ENCODE assay signal across 15 cellular contexts in genomic region chr2:232203166-232203891, GRCh38.
"Had no signal": no experiment of that assay in that cellular context is flagged by ENCODE, and none has a peak within 500 bp of the region (broad histone marks: within the 10 kb centered on the region; RNA-seq: fewer than 3 reads in every experiment).

No MANE protein-coding gene starts in this region.

- H3K4me1 ChIP-seq: lower lobe of right lung, upper lobe of right lung had no signal

- H3K27ac ChIP-seq: lower lobe of right lung, SK-N-MC, upper lobe of right lung had no signal

- DNase-seq: activated CD4-positive, alpha-beta T cell treated with anti-CD3 and anti-CD28 coated beads for 1 hour; activated CD4-positive, alpha-beta T cell treated with anti-CD3 and anti-CD28 coated beads, Interleukin-2, amount 50 U/mL, for 4 hours; activated naive CD4-positive, alpha-beta T cell treated with Interleukin-2 at 50 U/mL for 16 hours; activated naive CD8-positive, alpha-beta T cell treated with anti-CD3 and anti-CD28 coated beads, Interleukin-2, amount 50 U/mL, for 24 hours; activated T-cell treated with anti-CD3 and anti-CD28 coated beads for 4 hours; aorta; foreskin fibroblast; lower lobe of right lung; ovary; upper lobe of right lung had no signal

- H3K27me3 ChIP-seq: cardiac muscle cell, ovary, upper lobe of right lung had no signal

- H3K4me3 ChIP-seq: cardiac muscle cell, lower lobe of right lung, ovary, SK-N-MC, upper lobe of right lung had no signal

- ATAC-seq: activated T-helper 17 cell treated with anti-CD3 and anti-CD28 coated beads, Interleukin-2, amount 50 U/mL, for 72 hours; esophagus mucosa; stimulated activated effector memory CD8-positive, alpha-beta T cell treated with anti-CD3 and anti-CD28 coated beads, Interleukin-12 subunit alpha, Interleukin-12 subunit beta, amount 100 ng/mL, for 72 hours; upper lobe of right lung had no signal

- H3K9me3 ChIP-seq: lower lobe of right lung, ovary, upper lobe of right lung had no signal

- H3K36me3 ChIP-seq: cardiac muscle cell, ovary, upper lobe of right lung had no signal
